ENCODE assay signal across 16 cellular contexts in genomic region chr12:33245459-33245858, GRCh38.
DNase-seq lines count a peak whose midpoint lies in the region; ATAC-seq and TF ChIP-seq lines count a peak whose summit lies in the region.
"Had no signal": no experiment of that assay in that cellular context is flagged by ENCODE, and none has a peak within 500 bp of the region (broad histone marks: within the 10 kb centered on the region; RNA-seq: fewer than 3 reads in every experiment).

No MANE protein-coding gene starts in this region.

- H2BK120ac ChIP-seq in trophoblast cell (ENCODE audit: insufficient read depth, low read length, poor library complexity), result no peak overlapping the region

- no peak overlapping the region for H4K8ac ChIP-seq in trophoblast cell (ENCODE audit: low read depth, low read length)

- H3K4me2 ChIP-seq in hepatocyte (no peak overlapping the region), trophoblast cell (ENCODE audit: low read length) (no peak overlapping the region)
- H3K4me2 ChIP-seq: GM23338 had no signal

- peak; percentile 8 for DNase-seq in SK-N-DZ (ENCODE audit: low spot score)
- DNase-seq in hepatocyte (ENCODE audit: low spot score), result peak; percentile 10
- no peak for DNase-seq in trophoblast cell
- no peak for DNase-seq in central memory CD4-positive, alpha-beta T cell
- no peak for DNase-seq in effector memory CD4-positive, alpha-beta T cell
- DNase-seq: C1 segment of cervical spinal cord; CD4-positive, CD25-positive, alpha-beta regulatory T cell; CD8-positive, alpha-beta memory T cell; COR-L47; DMS 273 treated with DMSO at 0.1 percent for 48 hours; DMS53; DND-41; EL; HCEC 1CT had no signal

- H3K9me3 ChIP-seq in hepatocyte (ENCODE audit: low read depth) (no peaks in the 10 kb centered on the region), trophoblast cell (ENCODE audit: insufficient read depth, low read depth, low read length) (no peaks in the 10 kb centered on the region)
- no peaks in the 10 kb centered on the region for H3K9me3 ChIP-seq in effector memory CD4-positive, alpha-beta T cell (ENCODE audit: control insufficient read depth, low read length)

- H4K12ac ChIP-seq in trophoblast cell (ENCODE audit: low read depth, low read length), result no peak overlapping the region

- H3K27ac ChIP-seq in hepatocyte, result no peak overlapping the region
- H3K27ac ChIP-seq in trophoblast cell (ENCODE audit: low read depth, low read length), result peak overlapping the region; percentile 76
- H3K27ac ChIP-seq in effector memory CD4-positive, alpha-beta T cell (ENCODE audit: insufficient read depth, low read length, poor library complexity, severe bottlenecking), result no peak overlapping the region

- H2BK12ac ChIP-seq in trophoblast cell (ENCODE audit: low read length), result no peak overlapping the region

- H4K91ac ChIP-seq in trophoblast cell (ENCODE audit: low read depth, low read length), result peak overlapping the region; percentile 14

- no peak overlapping the region for H3K23ac ChIP-seq in trophoblast cell (ENCODE audit: low read length)

- no peaks in the 10 kb centered on the region for H3K27me3 ChIP-seq in hepatocyte
- H3K27me3 ChIP-seq in trophoblast cell (ENCODE audit: insufficient read depth, low read length), result no peaks in the 10 kb centered on the region
- H3K27me3 ChIP-seq in effector memory CD4-positive, alpha-beta T cell (replicated peaks; ENCODE audit: control insufficient read depth, insufficient read depth, low read length, poor library complexity, severe bottlenecking), result no peaks in the 10 kb centered on the region

- no peaks in the 10 kb centered on the region for H3K9me2 ChIP-seq in hepatocyte (replicated peaks; ENCODE audit: insufficient read depth)

- no peak for TF ChIP-seq CTCF in hepatocyte (IDR thresholded peaks at IDR 0.05; ENCODE audit: poor library complexity)

- H3K4me3 ChIP-seq in hepatocyte (no peak overlapping the region), trophoblast cell (ENCODE audit: low read depth, low read length) (no peak overlapping the region)
- H3K4me3 ChIP-seq in effector memory CD4-positive, alpha-beta T cell (ENCODE audit: insufficient read depth, low read depth, low read length, poor library complexity, severe bottlenecking), result no peak overlapping the region
- H3K4me3 ChIP-seq: GM23338 had no signal

- peaks cover 7% of the 10 kb centered on the region for H3K79me1 ChIP-seq in trophoblast cell (ENCODE audit: low read length)

- H2AK5ac ChIP-seq in trophoblast cell (ENCODE audit: low read length), result no peak overlapping the region

- H3K36me3 ChIP-seq in hepatocyte (replicated peaks; ENCODE audit: insufficient read depth, low read depth) (no peaks in the 10 kb centered on the region), trophoblast cell (ENCODE audit: control insufficient read depth in 1 of 2, insufficient read depth in 2 of 2, low read length in 2 of 2) (no peaks in the 10 kb centered on the region)
- H3K36me3 ChIP-seq in effector memory CD4-positive, alpha-beta T cell (ENCODE audit: control insufficient read depth, insufficient read depth, low read length), result no peaks in the 10 kb centered on the region

- no peak for ATAC-seq in HG03280 (IDR thresholded peaks at IDR 0.05; ENCODE audit: unreplicated experiment)
- ATAC-seq: GM23338 had no signal

- WGBS in hepatocyte (ENCODE audit: low lambda C conversion rate, missing lambda C conversion rate), result 43% methylated on average over 4 of the region's 4 CpGs
- WGBS in trophoblast cell (ENCODE audit: extremely low coverage, insufficient coverage, insufficient read length), result no CpG with 5 or more reads among the region's 4 CpGs

- no peaks in the 10 kb centered on the region for H3K4me1 ChIP-seq in hepatocyte (ENCODE audit: insufficient read depth)
- peaks cover 0 to 2% of the 10 kb centered on the region in 2 experiments for H3K4me1 ChIP-seq in trophoblast cell (ENCODE audit: control insufficient read depth in 1 of 2, insufficient read depth in 2 of 2, low read length in 2 of 2)
- no peaks in the 10 kb centered on the region for H3K4me1 ChIP-seq in effector memory CD4-positive, alpha-beta T cell (ENCODE audit: control insufficient read depth, insufficient read depth, low read length, poor library complexity, severe bottlenecking)

- H2AFZ ChIP-seq in hepatocyte, result no peak overlapping the region
- no peak overlapping the region for H2AFZ ChIP-seq in trophoblast cell (ENCODE audit: insufficient read depth, low read length, poor library complexity)
- H2AFZ ChIP-seq: GM23338 had no signal

- no peaks in the 10 kb centered on the region for H4K20me1 ChIP-seq in hepatocyte (ENCODE audit: insufficient read depth, poor library complexity, severe bottlenecking)

- H3K79me2 ChIP-seq in hepatocyte, result no peaks in the 10 kb centered on the region
- H3K79me2 ChIP-seq in trophoblast cell (ENCODE audit: control insufficient read depth, insufficient read depth, low read length, poor library complexity), result no peaks in the 10 kb centered on the region

- H2BK5ac ChIP-seq in trophoblast cell (ENCODE audit: low read depth, low read length, poor library complexity), result no peak overlapping the region

- H3K18ac ChIP-seq in trophoblast cell (ENCODE audit: low read length), result no peak overlapping the region

- no peak overlapping the region for H3K9ac ChIP-seq in trophoblast cell (ENCODE audit: low read length)

- no peak overlapping the region for H3K14ac ChIP-seq in trophoblast cell (ENCODE audit: low read length)

- no peak overlapping the region for H3K4ac ChIP-seq in trophoblast cell (ENCODE audit: low read depth, low read length)

Comparison
In these comparisons a context has a peak if more than half of its experiments do, and no peak if none do; other contexts are left out.
1. DNase-seq: peak in SK-N-DZ (single experiment) and hepatocyte (single experiment); none in trophoblast cell (0 of 2), central memory CD4-positive, alpha-beta T cell (single experiment) and effector memory CD4-positive, alpha-beta T cell (0 of 3).